In the genomic region with DNA sequence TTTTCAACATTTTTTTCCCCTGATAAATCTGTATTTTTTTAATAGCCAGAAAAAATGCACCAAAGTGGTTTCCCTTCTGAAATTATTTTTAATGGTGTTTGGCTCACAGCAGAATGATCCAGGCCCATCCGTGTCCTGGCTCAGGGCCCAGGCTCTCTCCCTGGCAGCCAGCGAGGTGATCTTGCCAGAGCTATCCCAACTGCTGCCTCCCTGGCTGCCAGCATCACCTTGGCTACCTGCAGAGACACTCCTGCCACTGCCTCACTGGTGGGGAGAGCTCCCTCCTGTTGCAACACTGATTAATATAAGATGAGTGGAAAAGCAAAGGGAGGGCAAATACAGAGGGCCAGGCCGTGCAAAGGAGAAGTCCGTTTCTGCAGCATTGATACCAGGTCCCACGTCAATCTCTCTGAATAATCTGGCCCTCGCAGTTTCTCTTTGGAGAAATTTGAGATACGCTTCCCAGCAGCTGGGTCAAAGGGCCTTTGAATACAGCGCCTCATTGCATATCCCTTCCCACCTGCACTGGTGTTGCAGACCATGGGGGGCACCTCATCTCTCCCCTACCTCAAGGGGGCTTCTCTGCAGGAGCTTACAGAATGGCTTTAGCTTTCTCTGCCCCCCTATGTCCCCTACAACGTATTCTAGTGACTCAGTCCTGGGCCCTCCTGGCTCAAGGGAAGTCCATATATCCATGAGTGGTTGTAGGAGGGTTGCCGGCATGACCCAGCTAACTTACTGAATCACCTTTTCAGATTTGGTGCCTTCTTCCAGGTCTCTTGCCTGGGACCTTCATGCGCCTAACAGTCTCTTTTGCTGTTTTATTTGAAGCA, we compare ENCODE assay signal across 8 cellular contexts. TPM values are rescaled to one million over a fixed set of nuclear protein-coding genes. Genes with fewer than 3 reads are reported as not detected.
DNase-seq lines count a peak whose midpoint lies in the region; ATAC-seq and TF ChIP-seq lines count a peak whose summit lies in the region.

No MANE protein-coding gene starts in this region.

- H3K4me1 Mint-ChIP-seq in progenitor cell of endocrine pancreas (ENCODE audit: low read depth) = peaks cover 22% of the 10 kb centered on the region
- peaks cover 0 to 24% (median 0%) of the 10 kb centered on the region in 7 donors for H3K4me1 Mint-ChIP-seq in naive thymus-derived CD4-positive, alpha-beta T cell

- in situ Hi-C loops in Panc1 (cut with HindIII; ENCODE audit: low pct_unique_long_range_greater_than_20kb, low sequenced_read_pairs) = no loop called here

- intact Hi-C loops in Panc1 (cut with micrococcal nuclease; ENCODE audit: unreplicated experiment) = no loop called here
- intact Hi-C loops in naive thymus-derived CD4-positive, alpha-beta T cell (cut with micrococcal nuclease) = no loop called here

- H3K4me3 ChIP-seq in Panc1 (ENCODE audit: low read depth in 2 of 2, low read length in 2 of 2) (peak overlapping the region; percentile 33 to 45), fibroblast of mammary gland (ENCODE audit: control insufficient read depth, low read depth, low read length) (no peak overlapping the region)
- no peak overlapping the region for H3K4me3 ChIP-seq in naive thymus-derived CD4-positive, alpha-beta T cell (ENCODE audit: low read length)

- DNase-seq in DMS79 treated with DMSO at 0.1 percent for 48 hours (lab: John Stamatoyannopoulos, UW) (peak; percentile 85), Panc1 (ENCODE audit: low read depth, low spot score) (no peak), fibroblast of mammary gland (ENCODE audit: low read depth) (peak; percentile 47), progenitor cell of endocrine pancreas (ENCODE audit: low spot score, unreplicated experiment) (no peak), occipital lobe (lab: John Stamatoyannopoulos, UW) (no peak)
- DNase-seq in naive thymus-derived CD4-positive, alpha-beta T cell = no peak

- no peaks in the 10 kb centered on the region for H3K27me3 Mint-ChIP-seq in progenitor cell of endocrine pancreas
- H3K27me3 Mint-ChIP-seq in naive thymus-derived CD4-positive, alpha-beta T cell = no peaks in the 10 kb centered on the region

- peak overlapping the region; percentile 100 for H3K27ac ChIP-seq in Panc1 (ENCODE audit: low read length)
- H3K27ac ChIP-seq in naive thymus-derived CD4-positive, alpha-beta T cell (ENCODE audit: low read depth, low read length) = no peak overlapping the region

- no peaks in the 10 kb centered on the region; the same call in 1 of the 2 replicates for H3K36me3 ChIP-seq in Panc1 (ENCODE audit: control insufficient read depth, insufficient read depth, low read length)
- no peaks in the 10 kb centered on the region for H3K36me3 ChIP-seq in naive thymus-derived CD4-positive, alpha-beta T cell (ENCODE audit: control insufficient read depth in 2 of 3, insufficient read depth in 3 of 3, low read length in 3 of 3)

- CTCF ChIA-PET in Panc1 (lab: Charles Lee) = interaction anchor here (0.6 kb wide), 1 partner anchor 18 kb away, joined by 15 read pairs; no protein-coding TSS in a partner anchor
- CTCF ChIA-PET in naive thymus-derived CD4-positive, alpha-beta T cell (lab: Charles Lee) = no interaction called here

- no peaks in the 10 kb centered on the region for H3K9me3 Mint-ChIP-seq in progenitor cell of endocrine pancreas (ENCODE audit: low read depth)
- no peaks in the 10 kb centered on the region for H3K9me3 Mint-ChIP-seq in naive thymus-derived CD4-positive, alpha-beta T cell

- BruUV-seq in Panc1 (replicated peaks; lab: Mats Ljungman, UMichigan) = no TSS peak

- peak; percentile 51 for ATAC-seq in Panc1
- ATAC-seq in HG02571 (IDR thresholded peaks at IDR 0.05; ENCODE audit: unreplicated experiment) = no peak
- no peak for ATAC-seq in GM21447 (IDR thresholded peaks at IDR 0.05; ENCODE audit: unreplicated experiment)
- ATAC-seq in naive thymus-derived CD4-positive, alpha-beta T cell = no peak

- no peaks in the 10 kb centered on the region for H3K27me3 ChIP-seq in Panc1 (ENCODE audit: control insufficient read depth, insufficient read depth, low read length)
- H3K27me3 ChIP-seq in naive thymus-derived CD4-positive, alpha-beta T cell (ENCODE audit: control insufficient read depth in 2 of 2, insufficient read depth in 2 of 2, low read length in 2 of 2) = no peaks in the 10 kb centered on the region

- no peaks in the 10 kb centered on the region for H3K36me3 Mint-ChIP-seq in progenitor cell of endocrine pancreas (ENCODE audit: insufficient read depth)
- no peaks in the 10 kb centered on the region for H3K36me3 Mint-ChIP-seq in naive thymus-derived CD4-positive, alpha-beta T cell

- TF ChIP-seq CTCF in Panc1 (IDR thresholded peaks at IDR 0.05) = no peak
- TF ChIP-seq CTCF in fibroblast of mammary gland (conservative IDR thresholded peaks at IDR 0.05; ENCODE audit: control insufficient read depth, insufficient read depth, low read depth, low read length) = no peak
- TF ChIP-seq CTCF in progenitor cell of endocrine pancreas (IDR thresholded peaks at IDR 0.05; ENCODE audit: unreplicated experiment) = no peak

- H3K4me3 Mint-ChIP-seq in progenitor cell of endocrine pancreas (ENCODE audit: low read depth) = peak overlapping the region; percentile 7
- H3K4me3 Mint-ChIP-seq in naive thymus-derived CD4-positive, alpha-beta T cell = no peak overlapping the region

- peak overlapping the region; percentile 89 for H3K27ac Mint-ChIP-seq in progenitor cell of endocrine pancreas
- H3K27ac Mint-ChIP-seq in naive thymus-derived CD4-positive, alpha-beta T cell = no peak overlapping the region

- H3K9me3 ChIP-seq in Panc1 (ENCODE audit: control insufficient read depth, insufficient read depth, low read depth, low read length) = no peaks in the 10 kb centered on the region
- H3K9me3 ChIP-seq in naive thymus-derived CD4-positive, alpha-beta T cell (ENCODE audit: control insufficient read depth in 2 of 3, low read length in 3 of 3) = no peaks in the 10 kb centered on the region

- POLR2A ChIA-PET in Panc1 (lab: Charles Lee) = interaction anchor here (0.7 to 3.6 kb wide), 3 partner anchors 10 to 14 kb away, joined by 3 to 36 read pairs (median 3); a partner anchor contains a TSS
- POLR2A ChIA-PET in naive thymus-derived CD4-positive, alpha-beta T cell (lab: Charles Lee) = interaction anchor here (0.7 kb wide), 1 partner anchor 21 kb away, joined by 5 read pairs; no protein-coding TSS in a partner anchor

- H3K4me1 ChIP-seq in Panc1 (ENCODE audit: control insufficient read depth, insufficient read depth, low read length) = peaks cover 53% of the 10 kb centered on the region
- H3K4me1 ChIP-seq in naive thymus-derived CD4-positive, alpha-beta T cell (ENCODE audit: control insufficient read depth in 2 of 2, insufficient read depth in 2 of 2, low read length in 2 of 2) = no peaks in the 10 kb centered on the region

RNA-seq across cellular contexts. Expression of a gene that starts 12.8 kb away (rescaled TPM):
- total RNA-seq in Panc1 (2021; ENCODE audit: unreplicated experiment) (412 TPM), progenitor cell of endocrine pancreas (199 and 201 TPM in 2 replicates), occipital lobe (295 TPM)
- 381 TPM for polyA plus RNA-seq in Panc1 (2012; ENCODE audit: insufficient read length)
- total RNA-seq in naive thymus-derived CD4-positive, alpha-beta T cell = 10 to 100 TPM; 28.7 to 63.6 (median 33.9) TPM
- polyA plus RNA-seq in naive thymus-derived CD4-positive, alpha-beta T cell = 100 to 1,000 TPM in 1 of 2 donors, 10 to 100 TPM in 1; 80.7 to 113 TPM

RNA-seq across cellular contexts. Expression of a gene that starts 25.9 kb away (rescaled TPM):
- total RNA-seq in Panc1 (2021; ENCODE audit: unreplicated experiment) = 6.9 TPM
- polyA plus RNA-seq in Panc1 (2012; ENCODE audit: insufficient read length) = 5.2 TPM
- 4.2 and 4.8 TPM in 2 replicates for total RNA-seq in progenitor cell of endocrine pancreas
- 0.31 TPM for total RNA-seq in occipital lobe
- total RNA-seq in naive thymus-derived CD4-positive, alpha-beta T cell = 1 to 10 TPM in 1 of 5 experiments, under 1 TPM in 1, not detected in 3; 0.42 to 3.4 TPM
- polyA plus RNA-seq in naive thymus-derived CD4-positive, alpha-beta T cell = not detected

Comparison
In these comparisons a context has a peak if more than half of its experiments do, and no peak if none do; other contexts are left out.
1. DNase-seq: peak in DMS79 treated with DMSO at 0.1 percent for 48 hours (single experiment) and fibroblast of mammary gland (single experiment); none in Panc1 (single experiment), progenitor cell of endocrine pancreas (single experiment), occipital lobe (single experiment) and naive thymus-derived CD4-positive, alpha-beta T cell (0 of 9).
2. H3K4me3 ChIP-seq: peak in Panc1 (2 of 2); none in fibroblast of mammary gland (single experiment) and naive thymus-derived CD4-positive, alpha-beta T cell (single experiment).